Comparison of ENCODE assay signal across 11 cellular contexts in the genomic region with DNA sequence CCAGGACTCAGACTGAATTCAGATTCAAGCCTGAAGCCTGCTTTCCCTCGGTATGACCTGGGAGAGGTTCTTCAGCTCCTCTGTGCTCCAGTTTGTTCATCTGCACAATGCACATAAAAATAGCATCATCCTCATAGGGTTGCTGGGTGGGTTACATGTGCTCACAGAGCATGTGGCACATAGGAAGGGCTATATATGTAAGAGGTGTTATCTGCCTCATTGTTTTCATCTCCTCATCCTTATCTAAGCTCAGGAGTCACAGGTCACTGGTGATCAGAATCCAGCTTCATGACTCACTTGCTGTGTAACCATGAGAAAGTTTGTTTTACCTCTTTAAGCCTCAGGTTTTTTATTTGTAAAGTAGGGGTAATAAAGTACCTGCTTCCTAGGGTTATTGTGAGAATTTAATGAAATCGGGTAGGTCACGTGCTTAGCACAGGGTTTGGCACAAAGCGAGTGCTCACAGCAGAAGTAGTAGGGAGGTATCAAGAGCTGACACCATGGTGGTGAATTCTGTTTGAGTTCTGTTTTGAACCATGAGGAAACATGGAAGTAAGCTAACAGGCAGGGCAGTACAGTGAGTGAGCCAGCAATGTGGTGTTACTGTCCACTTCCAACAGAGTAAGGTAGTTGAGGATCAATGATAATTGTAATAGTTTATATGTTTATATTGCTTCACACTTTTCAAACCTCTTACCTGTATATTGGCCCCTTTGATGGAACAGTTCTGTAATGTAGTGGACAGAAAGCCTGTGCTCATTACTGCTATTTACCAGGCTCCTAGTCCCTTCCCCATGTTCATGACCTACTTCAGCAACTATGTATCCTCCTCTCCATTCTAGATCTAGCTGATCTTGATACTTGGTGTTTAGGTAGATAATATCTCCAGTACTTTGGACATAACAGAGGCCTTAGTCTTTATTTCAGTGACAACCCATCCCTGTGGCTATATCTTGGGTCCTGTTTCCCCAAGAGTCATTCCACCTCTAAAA.
A peak's percentile ranks its signal among the peaks of the same experiment; 100 is the strongest.
DNase-seq lines count a peak whose midpoint lies in the region; ATAC-seq, FAIRE-seq and TF ChIP-seq lines count a peak whose summit lies in the region.
"Had no signal": no experiment of that assay in that cellular context is flagged by ENCODE, and none has a peak within 500 bp of the region (broad histone marks: within the 10 kb centered on the region; RNA-seq: fewer than 3 reads in every experiment).

No MANE protein-coding gene starts in this region.

- peaks cover 39% of the 10 kb centered on the region for H3K36me3 Mint-ChIP-seq in activated T-cell treated with anti-CD3 and anti-CD28 coated beads, Interleukin-2, amount 50 U/mL, for 4 hours (ENCODE audit: insufficient read depth)

- ATAC-seq in SK-N-SH treated with all-trans-retinoic acid at 6 μM for 48 hours (no peak), left ventricle myocardium superior (peak; percentile 73)
- ATAC-seq in activated T-cell treated with anti-CD3 and anti-CD28 coated beads, Interleukin-2, amount 50 U/mL, for 4 hours, result no peak

- no peak overlapping the region for H3K4me3 Mint-ChIP-seq in activated T-cell treated with anti-CD3 and anti-CD28 coated beads, Interleukin-2, amount 50 U/mL, for 4 hours
- H3K4me3 Mint-ChIP-seq: activated naive CD8-positive, alpha-beta T cell treated with anti-CD3 and anti-CD28 coated beads for 36 hours had no signal

- intact Hi-C loops in left ventricle myocardium superior (cut with micrococcal nuclease), result no loop called here

- H3K27me3 Mint-ChIP-seq in activated T-cell treated with anti-CD3 and anti-CD28 coated beads, Interleukin-2, amount 50 U/mL, for 4 hours (ENCODE audit: low read depth), result no peaks in the 10 kb centered on the region
- H3K27me3 Mint-ChIP-seq: activated naive CD8-positive, alpha-beta T cell treated with anti-CD3 and anti-CD28 coated beads for 36 hours had no signal

- DNase-seq in HPDE6-E6E7 (ENCODE audit: extremely low spot score), result peak; percentile 34
- no peak for DNase-seq in left ventricle myocardium superior
- peak; percentile 67 for DNase-seq in renal cortical epithelial cell (ENCODE audit: low read depth)
- DNase-seq in T-helper 1 cell, result no peak
- DNase-seq in frontal cortex (ENCODE audit: low spot score in 2 of 2), result no peak
- DNase-seq in activated T-cell treated with anti-CD3 and anti-CD28 coated beads, Interleukin-2, amount 50 U/mL, for 4 hours, result no peak
- DNase-seq: activated CD4-positive, CD25-positive, alpha-beta regulatory T cell; activated naive CD8-positive, alpha-beta T cell treated with anti-CD3 and anti-CD28 coated beads for 36 hours; cerebellar nuclear complex; MV-4-11 had no signal

- no peak for FAIRE-seq in frontal cortex (lab: Jason Lieb, UNC)

- H3K4me1 Mint-ChIP-seq in activated T-cell treated with anti-CD3 and anti-CD28 coated beads, Interleukin-2, amount 50 U/mL, for 4 hours (ENCODE audit: low read depth), result no peaks in the 10 kb centered on the region
- H3K4me1 Mint-ChIP-seq: activated naive CD8-positive, alpha-beta T cell treated with anti-CD3 and anti-CD28 coated beads for 36 hours had no signal

- H3K9me3 Mint-ChIP-seq in activated T-cell treated with anti-CD3 and anti-CD28 coated beads, Interleukin-2, amount 50 U/mL, for 4 hours, result no peaks in the 10 kb centered on the region
- H3K9me3 Mint-ChIP-seq: activated naive CD8-positive, alpha-beta T cell treated with anti-CD3 and anti-CD28 coated beads for 36 hours had no signal

TF ChIP-seq in SK-N-SH treated with all-trans-retinoic acid at 6 μM for 48 hours, 23 proteins besides CTCF, POLR2A, EP300 and RAD21:
- TF ChIP-seq SNAI2 (CRISPR knock-in tag; IDR thresholded peaks at IDR 0.05), result peak; percentile 65; the same call in 1 of the 2 replicates
- peak; percentile 22; the same call in 1 of the 2 replicates for TF ChIP-seq ZFP3 (CRISPR knock-in tag; IDR thresholded peaks at IDR 0.05)
- TF ChIP-seq ZNF8 (CRISPR knock-in tag; IDR thresholded peaks at IDR 0.05), result no peak
- 0 out of 2 replicates have a peak, but pooled peaks have one; percentile 19 for TF ChIP-seq ISL1 (CRISPR knock-in tag; IDR thresholded peaks at IDR 0.05)
- peak; percentile 23; the same call in 1 of the 2 replicates for TF ChIP-seq CSDC2 (CRISPR knock-in tag; IDR thresholded peaks at IDR 0.05)
- TF ChIP-seq ESRRG (CRISPR knock-in tag; IDR thresholded peaks at IDR 0.05), result no peak
- TF ChIP-seq CSRNP3 (CRISPR knock-in tag; IDR thresholded peaks at IDR 0.05), result no peak

Comparison
In these comparisons a context has a peak if more than half of its experiments do, and no peak if none do; other contexts are left out.
1. DNase-seq: peak in HPDE6-E6E7 (single experiment) and renal cortical epithelial cell (single experiment); none in left ventricle myocardium superior (single experiment), T-helper 1 cell (0 of 5), frontal cortex (0 of 2) and activated T-cell treated with anti-CD3 and anti-CD28 coated beads, Interleukin-2, amount 50 U/mL, for 4 hours (single experiment).